Comparison of ENCODE assay signal across 38 cellular contexts in the genomic region with DNA sequence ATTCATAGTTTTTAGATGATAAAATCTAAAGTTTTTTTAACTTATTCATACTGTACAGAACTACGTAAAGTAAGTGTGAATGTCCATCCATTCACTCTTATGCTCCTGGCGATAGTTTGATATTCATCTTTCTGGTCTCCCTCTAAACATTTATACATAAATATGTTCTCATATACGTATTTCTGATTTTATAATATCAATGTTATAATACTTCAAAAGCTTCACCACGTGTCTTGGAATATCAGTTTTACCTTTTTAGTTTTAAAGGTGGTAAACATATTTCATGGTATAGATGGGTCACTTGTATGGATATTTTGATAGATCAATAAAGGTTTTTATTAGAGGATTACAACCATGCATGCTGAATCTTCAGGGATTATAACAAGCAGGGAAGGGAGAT. TPM values are rescaled to one million over a fixed set of nuclear protein-coding genes. Genes with fewer than 3 reads are reported as not detected.
"Had no signal": no experiment of that assay in that cellular context is flagged by ENCODE, and none has a peak within 500 bp of the region (broad histone marks: within the 10 kb centered on the region; RNA-seq: fewer than 3 reads in every experiment).

No MANE protein-coding gene starts in this region.

- H3K4me3 ChIP-seq: MG63 had no signal

- H3K9me3 ChIP-seq: MG63 had no signal

- DNase-seq: Karpas-422, MG63, MM.1S, MV-4-11, NCI-H1048, NCI-H1092, NCI-H1092 treated with DMSO at 0.1 percent for 48 hours, NCI-H1105, NCI-H1105 treated with DMSO at 0.1 percent for 48 hours, NCI-H1417, NCI-H1417 treated with DMSO at 0.1 percent for 48 hours, NCI-H1436, NCI-H1436 treated with DMSO at 0.1 percent for 48 hours, NCI-H146, NCI-H1694, NCI-H1694 treated with DMSO at 0.1 percent for 48 hours, NCI-H187, NCI-H187 treated with DMSO at 0.1 percent for 48 hours, NCI-H1930, NCI-H2029, NCI-H2029 treated with DMSO at 0.1 percent for 48 hours, NCI-H2081, NCI-H2081 treated with DMSO at 0.1 percent for 48 hours, NCI-H2107, NCI-H2171, NCI-H2171 treated with DMSO at 0.1 percent for 48 hours, NCI-H2227 treated with DMSO at 0.1 percent for 48 hours, NCI-H226, NCI-H345, NCI-H446, NCI-H446 treated with DMSO at 0.1 percent for 48 hours, NCI-H510A, NCI-H510A treated with DMSO at 0.1 percent for 48 hours, NCI-H524 had no signal

- H3K27me3 ChIP-seq: MG63 had no signal

- H3K36me3 ChIP-seq: MG63 had no signal

RNA-seq across cellular contexts. Expression of gene RHAG, which starts 10.3 kb away (rescaled TPM):
- total RNA-seq: LHCN-M2, M059J, MCF 10A, NCI-H460 had no signal
